In genomic region chr3:23945653-23945902, GRCh38 we compare ENCODE assay signal across 8 cellular contexts. TPM values are rescaled to one million over a fixed set of nuclear protein-coding genes. Genes with fewer than 3 reads are reported as not detected.
DNase-seq lines count a peak whose midpoint lies in the region; ATAC-seq and TF ChIP-seq lines count a peak whose summit lies in the region.

No MANE protein-coding gene starts in this region.

- H3K4me2 ChIP-seq in skeletal muscle satellite cell (ENCODE audit: low read length): peak overlapping the region; percentile 94

- no CpG with 5 or more reads among the region's 38 CpGs for WGBS in gastroesophageal sphincter (ENCODE audit: low coverage in 1 of 2), 2 donors

- H3K9ac ChIP-seq in skeletal muscle satellite cell (ENCODE audit: low read depth, low read length): peak overlapping the region; percentile 88

- H3K36me3 ChIP-seq in gastroesophageal sphincter: no peaks in the 10 kb centered on the region
- no peaks in the 10 kb centered on the region for H3K36me3 ChIP-seq in skeletal muscle satellite cell (ENCODE audit: insufficient read depth, low read length)

- no peak for TF ChIP-seq POLR2A in gastroesophageal sphincter (IDR thresholded peaks at IDR 0.05)

- no peak for DNase-seq in GM12865 (ENCODE audit: low read depth)
- no peak for DNase-seq in NCI-H82 treated with DMSO at 0.1 percent for 48 hours (lab: John Stamatoyannopoulos, UW; ENCODE audit: unreplicated experiment)
- no peak for DNase-seq in NCI-H1417 (lab: John Stamatoyannopoulos, UW)
- DNase-seq in DMS 273 (lab: John Stamatoyannopoulos, UW; ENCODE audit: unreplicated experiment): no peak
- no peak for DNase-seq in NCI-H345 (lab: John Stamatoyannopoulos, UW)

- H3K27ac ChIP-seq in gastroesophageal sphincter: peak overlapping the region; percentile 90 to 100 (median 100)

- H3K4me3 ChIP-seq in GM12865 (ENCODE audit: low read depth, low read length): peak overlapping the region; percentile 51
- H3K4me3 ChIP-seq in gastroesophageal sphincter: peak overlapping the region; percentile 65 to 95
- H3K4me3 ChIP-seq in skeletal muscle satellite cell (ENCODE audit: low read length): peak overlapping the region; percentile 96

- ATAC-seq in SK-N-SH treated with all-trans-retinoic acid at 6 μM for 48 hours (no peak), gastroesophageal sphincter (no peak)

- TF ChIP-seq CTCF in GM12865 (IDR thresholded peaks at IDR 0.05; ENCODE audit: insufficient read depth, low read depth, low read length, missing control alignments) (no peak), gastroesophageal sphincter (IDR thresholded peaks at IDR 0.05) (no peak)

- no peaks in the 10 kb centered on the region for H3K9me3 ChIP-seq in gastroesophageal sphincter
- no peaks in the 10 kb centered on the region for H3K9me3 ChIP-seq in skeletal muscle satellite cell (replicated peaks; ENCODE audit: low read length)

- TF ChIP-seq EP300 in gastroesophageal sphincter (IDR thresholded peaks at IDR 0.05): no peak

- H3K4me1 ChIP-seq in gastroesophageal sphincter (peaks cover 0 to 53% (median 14%) of the 10 kb centered on the region in 3 donors), skeletal muscle satellite cell (ENCODE audit: control insufficient read depth, insufficient read depth, low read length) (peaks cover 23% of the 10 kb centered on the region)

- no peaks in the 10 kb centered on the region for H3K27me3 ChIP-seq in gastroesophageal sphincter
- H3K27me3 ChIP-seq in skeletal muscle satellite cell (ENCODE audit: control insufficient read depth, insufficient read depth, low read length): peaks cover 11% of the 10 kb centered on the region

TF ChIP-seq in SK-N-SH treated with all-trans-retinoic acid at 6 μM for 48 hours, 23 proteins besides CTCF, POLR2A, EP300 and RAD21:
- TF ChIP-seq ARNTL (CRISPR knock-in tag; IDR thresholded peaks at IDR 0.05; ENCODE audit: borderline replicate concordance, low read depth) (peak; percentile 100; the same call in 1 of the 2 replicates), CREB5 (CRISPR knock-in tag; IDR thresholded peaks at IDR 0.05; ENCODE audit: low read depth) (no peak), RARB (CRISPR knock-in tag; IDR thresholded peaks at IDR 0.05) (no peak)

RNA-seq across cellular contexts. Expression of gene NR1D2, which starts 0.5 kb away (rescaled TPM):
- total RNA-seq in gastroesophageal sphincter: 10 to 100 TPM; 36.9 to 52.1 (median 41.5) TPM
- 7.9 and 15.0 TPM in 2 replicates for total RNA-seq in skeletal muscle satellite cell (2012; rRNA removed)

RNA-seq across cellular contexts. Expression of gene RPL15, which starts 28.6 kb away (rescaled TPM):
- total RNA-seq in gastroesophageal sphincter: 1,000 to 10,000 TPM; 2,085 to 2,928 (median 2,309) TPM
- 1,807 and 2,764 TPM in 2 replicates for total RNA-seq in skeletal muscle satellite cell (2012; rRNA removed)

RNA-seq across cellular contexts. Expression of gene NKIRAS1, which starts 28.8 kb away (rescaled TPM):
- total RNA-seq in gastroesophageal sphincter: 10 to 100 TPM; 18.8 to 29.9 (median 25.5) TPM
- total RNA-seq in skeletal muscle satellite cell (2012; rRNA removed): 7.6 and 12.7 TPM in 2 replicates
